Comparison of ENCODE assay signal across 8 cellular contexts in the genomic region with DNA sequence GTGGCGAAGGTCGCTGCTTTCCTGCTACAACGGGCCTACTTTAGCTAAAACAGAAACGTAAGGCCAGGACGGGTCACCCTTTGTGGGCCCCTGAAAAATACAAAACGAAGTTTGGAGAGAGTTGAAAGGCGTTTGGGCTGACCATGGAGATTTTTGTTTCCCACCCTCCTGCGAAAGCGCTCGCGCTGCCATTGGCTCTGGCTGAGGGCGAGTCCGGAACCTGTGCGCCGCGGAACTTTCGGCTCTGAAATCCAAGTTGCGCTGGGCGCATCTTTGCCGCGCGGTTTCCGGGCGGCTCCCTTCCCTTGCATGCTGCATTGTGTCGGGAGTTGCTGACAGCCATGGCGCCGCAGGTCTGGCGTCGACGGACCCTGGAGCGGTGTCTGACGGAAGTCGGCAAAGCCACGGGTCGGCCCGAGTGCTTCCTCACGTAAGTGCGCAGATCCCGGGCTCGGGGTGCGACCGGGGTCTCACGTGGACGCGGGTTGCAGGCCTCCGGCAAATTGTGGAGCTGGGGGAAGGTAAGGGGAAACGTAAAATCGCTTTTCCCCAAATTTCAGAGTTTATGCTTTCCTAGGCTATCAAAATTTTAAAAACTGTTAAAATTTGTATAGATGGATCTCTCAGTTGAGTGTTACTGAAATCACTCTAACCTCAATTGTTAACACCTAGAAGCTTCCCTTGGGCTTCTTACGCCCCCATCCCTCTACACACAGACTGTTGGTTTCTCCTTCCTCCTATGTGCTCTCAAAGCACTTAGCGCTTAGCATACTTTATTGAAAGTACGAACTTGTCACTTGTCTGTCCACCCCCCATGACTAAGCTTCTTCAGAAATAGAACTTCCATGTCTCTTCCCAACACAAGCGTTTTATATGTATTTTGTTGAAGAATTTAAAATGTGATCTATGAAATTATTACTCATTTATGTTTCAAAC. TPM values are rescaled to one million over a fixed set of nuclear protein-coding genes. Genes with fewer than 3 reads are reported as not detected.
A peak's percentile ranks its signal among the peaks of the same experiment; 100 is the strongest.
DNase-seq lines count a peak whose midpoint lies in the region; ATAC-seq, FAIRE-seq and TF ChIP-seq lines count a peak whose summit lies in the region.

A gene with protein sequence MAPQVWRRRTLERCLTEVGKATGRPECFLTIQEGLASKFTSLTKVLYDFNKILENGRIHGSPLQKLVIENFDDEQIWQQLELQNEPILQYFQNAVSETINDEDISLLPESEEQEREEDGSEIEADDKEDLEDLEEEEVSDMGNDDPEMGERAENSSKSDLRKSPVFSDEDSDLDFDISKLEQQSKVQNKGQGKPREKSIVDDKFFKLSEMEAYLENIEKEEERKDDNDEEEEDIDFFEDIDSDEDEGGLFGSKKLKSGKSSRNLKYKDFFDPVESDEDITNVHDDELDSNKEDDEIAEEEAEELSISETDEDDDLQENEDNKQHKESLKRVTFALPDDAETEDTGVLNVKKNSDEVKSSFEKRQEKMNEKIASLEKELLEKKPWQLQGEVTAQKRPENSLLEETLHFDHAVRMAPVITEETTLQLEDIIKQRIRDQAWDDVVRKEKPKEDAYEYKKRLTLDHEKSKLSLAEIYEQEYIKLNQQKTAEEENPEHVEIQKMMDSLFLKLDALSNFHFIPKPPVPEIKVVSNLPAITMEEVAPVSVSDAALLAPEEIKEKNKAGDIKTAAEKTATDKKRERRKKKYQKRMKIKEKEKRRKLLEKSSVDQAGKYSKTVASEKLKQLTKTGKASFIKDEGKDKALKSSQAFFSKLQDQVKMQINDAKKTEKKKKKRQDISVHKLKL (plus strand): TSS at position 310 of the 936 bp plus-strand sequence. CDS start 32 bp downstream, at position 342.

- H3K4me3 ChIP-seq in right atrium auricular region = peak within 1 kb of the TSS; percentile 82 to 97

- no peak within 1 kb of the TSS for H3K27ac Mint-ChIP-seq in T-helper 17 cell

- no peaks in the 10 kb centered on the region for H3K27me3 Mint-ChIP-seq in T-helper 17 cell

- H3K27ac ChIP-seq in angular gyrus (ENCODE audit: low read depth, low read length) (peak within 1 kb of the TSS; percentile 93), right atrium auricular region (peak within 1 kb of the TSS; percentile 91 to 96)

- H3K9me3 ChIP-seq in T-helper 17 cell (ENCODE audit: control insufficient read depth, low read length, poor library complexity, severe bottlenecking) = no peaks in the 10 kb centered on the region
- no peaks in the 10 kb centered on the region for H3K9me3 ChIP-seq in right atrium auricular region

- H3K27me3 ChIP-seq in right atrium auricular region = no peaks in the 10 kb centered on the region

- DNase-seq in NCI-H1436 (lab: John Stamatoyannopoulos, UW) = peak; percentile 86
- peak; percentile 72 to 86 (median 80) for DNase-seq in T-helper 17 cell
- peak; percentile 91 for DNase-seq in right atrium auricular region (ENCODE audit: low spot score)
- DNase-seq in pulmonary artery endothelial cell (ENCODE audit: low read depth, low spot score) = peak; percentile 67
- peak; percentile 97 for DNase-seq in urothelium cell line (ENCODE audit: low spot score)

- no peak for FAIRE-seq in urothelium cell line (lab: Jason Lieb, UNC)

- ATAC-seq in GM18499 (IDR thresholded peaks at IDR 0.05; ENCODE audit: insufficient read depth, unreplicated experiment) (peak; percentile 60), HG02852 (IDR thresholded peaks at IDR 0.05; ENCODE audit: unreplicated experiment) (peak; percentile 94), T-helper 17 cell (peak; percentile 91)

- H3K4me3 Mint-ChIP-seq in T-helper 17 cell = no peak within 1 kb of the TSS

- peaks cover 0 to 39% of the 10 kb centered on the region in 2 donors for H3K4me1 ChIP-seq in right atrium auricular region

- H3K36me3 ChIP-seq in right atrium auricular region = peaks cover 24% of the 10 kb centered on the region

- H3K36me3 Mint-ChIP-seq in T-helper 17 cell (ENCODE audit: low read depth) = peaks cover 2% of the 10 kb centered on the region

- TF ChIP-seq CTCF in right atrium auricular region (IDR thresholded peaks at IDR 0.05) = no peak

- peaks cover 11% of the 10 kb centered on the region for H3K4me1 Mint-ChIP-seq in T-helper 17 cell

RNA-seq across cellular contexts. Expression of the gene that starts here (rescaled TPM):
- total RNA-seq in T-helper 17 cell = 10 to 100 TPM; 28.3 to 42.3 TPM
- total RNA-seq in right atrium auricular region = 10 to 100 TPM; 14.0 to 17.3 TPM
- 20.4 and 24.3 TPM in 2 replicates for total RNA-seq in pulmonary artery endothelial cell

Comparison
In these comparisons a context has a peak if more than half of its experiments do, and no peak if none do; other contexts are left out.
1. Peak in every context shown above with its lines: DNase-seq, ATAC-seq, H3K4me3 ChIP-seq and H3K27ac ChIP-seq.